In the genomic region with DNA sequence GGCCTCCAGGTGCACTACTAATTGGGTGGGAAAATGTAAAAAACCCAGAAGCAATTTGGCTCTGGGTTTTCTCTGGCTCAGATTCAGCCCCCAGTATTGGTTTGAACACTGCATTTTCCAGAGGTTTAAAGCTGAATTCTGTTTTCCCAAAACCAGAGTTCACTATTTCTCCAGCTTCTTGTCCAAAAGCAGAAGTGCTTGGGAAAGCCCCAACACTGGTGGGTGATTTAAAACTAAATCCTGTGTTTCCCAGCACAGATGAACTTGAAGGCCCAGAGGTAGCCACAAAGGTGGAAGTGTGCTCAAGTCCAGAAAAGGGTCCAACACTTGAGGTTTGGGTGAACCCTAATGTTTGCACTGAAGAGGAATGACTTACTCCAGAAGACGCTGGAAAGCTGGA, we compare ENCODE assay signal across 11 cellular contexts. TPM values are rescaled to one million over a fixed set of nuclear protein-coding genes. Genes with fewer than 3 reads are reported as not detected.
A peak's percentile ranks its signal among the peaks of the same experiment; 100 is the strongest.
DNase-seq lines count a peak whose midpoint lies in the region; ATAC-seq, FAIRE-seq and TF ChIP-seq lines count a peak whose summit lies in the region.
"Had no signal": no experiment of that assay in that cellular context is flagged by ENCODE, and none has a peak within 500 bp of the region (broad histone marks: within the 10 kb centered on the region; RNA-seq: fewer than 3 reads in every experiment).

No MANE protein-coding gene starts in this region.

- H2AFZ ChIP-seq in H9 (ENCODE audit: low read length): no peak overlapping the region

- no peak overlapping the region for H2BK5ac ChIP-seq in H9 (ENCODE audit: insufficient read length, low read length)
- H2BK5ac ChIP-seq in mesendoderm (ENCODE audit: low read length): no peak overlapping the region

- no peak overlapping the region for H2BK20ac ChIP-seq in H9 (ENCODE audit: low read depth, low read length, poor library complexity, severe bottlenecking)

- H3K27ac ChIP-seq in A549: peak overlapping the region in 1 of 2 experiments; percentile 99; a peak in 4 of 6 replicates
- no peak overlapping the region for H3K27ac ChIP-seq in H9 (ENCODE audit: insufficient read length, low read depth, low read length)
- H3K27ac ChIP-seq in mesendoderm (ENCODE audit: low read depth, low read length): no peak overlapping the region

- H3K79me1 ChIP-seq in H9 (ENCODE audit: insufficient read depth, low read depth, low read length, poor library complexity, severe bottlenecking) (peaks cover 15% of the 10 kb centered on the region), mesendoderm (ENCODE audit: low read length) (peaks cover 6% of the 10 kb centered on the region)

- H4K8ac ChIP-seq in H9 (replicated peaks; ENCODE audit: insufficient read length, low read depth, low read length) (no peak overlapping the region), mesendoderm (ENCODE audit: low read depth, low read length) (peak overlapping the region; percentile 42)

- peaks cover 5% of the 10 kb centered on the region for H3K23me2 ChIP-seq in H9 (ENCODE audit: insufficient read length, low read depth, low read length, poor library complexity, severe bottlenecking)

- CTCF ChIA-PET in A549 (lab: Yijun Ruan, JAX): interaction anchor here (1.4 to 1.5 kb wide), 2 partner anchors 17 to 141 kb away, joined by 5 to 6 read pairs; no protein-coding TSS in a partner anchor

- H3T11ph ChIP-seq in H9 (ENCODE audit: low read length): no peak overlapping the region

- TF ChIP-seq POLR2A in A549 (IDR thresholded peaks at IDR 0.05; ENCODE audit: low read length): no peak

- H3K4me3 Mint-ChIP-seq in H9: peak overlapping the region; percentile 86 to 92

- H3K23ac ChIP-seq in H9 (ENCODE audit: insufficient read length, low read depth, low read length) (no peak overlapping the region), mesendoderm (ENCODE audit: low read length) (no peak overlapping the region)

- no peak for FAIRE-seq in A549 (lab: Jason Lieb, UNC)
- FAIRE-seq: G401.6 had no signal

- no peak for TF ChIP-seq RAD21 in A549 (conservative IDR thresholded peaks at IDR 0.05 in 1 of 2, IDR thresholded peaks at IDR 0.05 in 1 of 2)

- H2BK120ac ChIP-seq in H9 (ENCODE audit: low read depth, low read length, poor library complexity, severe bottlenecking) (no peak overlapping the region), mesendoderm (ENCODE audit: low read depth, low read length) (no peak overlapping the region)

- no peak overlapping the region for H3K9ac ChIP-seq in H9 (ENCODE audit: extremely low read depth, insufficient read length, low read length)
- peak overlapping the region; percentile 96 for H3K9ac ChIP-seq in adipocyte (ENCODE audit: low read length)
- peak overlapping the region; percentile 96 for H3K9ac ChIP-seq in mesendoderm (ENCODE audit: low read length)

- H3K18ac ChIP-seq in H9 (ENCODE audit: insufficient read length, low read depth, low read length) (no peak overlapping the region), mesendoderm (ENCODE audit: low read length) (no peak overlapping the region)

- no peaks in the 10 kb centered on the region for H3K9me3 ChIP-seq in A549
- no peaks in the 10 kb centered on the region for H3K9me3 ChIP-seq in H9 (ENCODE audit: control insufficient read depth, low read depth, low read length)
- no peaks in the 10 kb centered on the region for H3K9me3 ChIP-seq in adipocyte (ENCODE audit: control insufficient read depth, low read length)

- peak overlapping the region in 1 of 3 experiments; percentile 77; a peak in 1 of 7 replicates for H3K27ac Mint-ChIP-seq in H9

- peak overlapping the region; percentile 98 for H3K4me3 ChIP-seq in A549
- peak overlapping the region; percentile 99 for H3K4me3 ChIP-seq in adipocyte (ENCODE audit: low read length)
- H3K4me3 ChIP-seq in mesendoderm (ENCODE audit: low read length): no peak overlapping the region

- H4K5ac ChIP-seq in H9 (ENCODE audit: insufficient read length, low read depth, low read length): no peak overlapping the region
- no peak overlapping the region for H4K5ac ChIP-seq in mesendoderm (ENCODE audit: low read length)

- H3K4me2 ChIP-seq in A549: peak overlapping the region; percentile 87
- H3K4me2 ChIP-seq in H9 (ENCODE audit: insufficient read depth, insufficient read length, low read length): peak overlapping the region; percentile 64
- H3K4me2 ChIP-seq in mesendoderm (ENCODE audit: low read length): peak overlapping the region; percentile 12

- TF ChIP-seq EP300 in A549 (IDR thresholded peaks at IDR 0.05): no peak

- no peak for TF ChIP-seq CTCF in A549 (IDR thresholded peaks at IDR 0.05)
- no peak for TF ChIP-seq CTCF in H9 (conservative IDR thresholded peaks at IDR 0.05)

- H4K91ac ChIP-seq in H9 (ENCODE audit: insufficient read length, low read depth, low read length): no peak overlapping the region

- H4K20me1 ChIP-seq in H9 (ENCODE audit: control insufficient read depth, insufficient read depth, insufficient read length): no peaks in the 10 kb centered on the region

- H2AK5ac ChIP-seq in H9 (ENCODE audit: insufficient read length, low read length) (no peak overlapping the region), mesendoderm (ENCODE audit: low read length) (no peak overlapping the region)

- H2BK12ac ChIP-seq in H9 (ENCODE audit: insufficient read length, low read depth, low read length): no peak overlapping the region

- H3K4me1 Mint-ChIP-seq in H9: peaks cover 39 to 47% of the 10 kb centered on the region in 2 experiments

- DNase-seq in A549 (ENCODE audit: low read depth in 1 of 2, low spot score in 1 of 2) (no peak), H9 (no peak), adipocyte (ENCODE audit: low read depth) (no peak), mesendoderm (no peak), NK-92 (lab: John Stamatoyannopoulos, UW; ENCODE audit: unreplicated experiment) (no peak), foreskin melanocyte (no peak), posterior cingulate gyrus (no peak)
- DNase-seq: activated naive CD4-positive, alpha-beta T cell; occipital lobe had no signal

- H3K4ac ChIP-seq in H9 (ENCODE audit: low read depth, low read length) (no peak overlapping the region), mesendoderm (ENCODE audit: low read depth, low read length) (no peak overlapping the region)

- H3K4me1 ChIP-seq in A549: peaks cover 25% of the 10 kb centered on the region
- peaks cover 4% of the 10 kb centered on the region; the same call in 1 of the 2 replicates for H3K4me1 ChIP-seq in H9 (ENCODE audit: insufficient read depth, low read length)
- H3K4me1 ChIP-seq in adipocyte (ENCODE audit: control insufficient read depth, insufficient read depth, low read length): peaks cover 43% of the 10 kb centered on the region
- peaks cover 6% of the 10 kb centered on the region for H3K4me1 ChIP-seq in mesendoderm (ENCODE audit: control insufficient read depth, low read depth, low read length)

- POLR2A ChIA-PET in A549 (lab: Yijun Ruan, JAX): no interaction called here

- ATAC-seq in A549 (no peak), GM18867 (IDR thresholded peaks at IDR 0.05; ENCODE audit: unreplicated experiment) (no peak)

- H3K9me3 Mint-ChIP-seq in H9: no peaks in the 10 kb centered on the region; a peak in 1 of 5 replicates

- H2BK15ac ChIP-seq in H9 (ENCODE audit: low read depth, low read length) (no peak overlapping the region), mesendoderm (replicated peaks; ENCODE audit: low read depth) (no peak overlapping the region)

- H3K27me3 Mint-ChIP-seq in H9 (ENCODE audit: low read depth): no peaks in the 10 kb centered on the region

- H3K14ac ChIP-seq in H9 (ENCODE audit: insufficient read depth, low read length): no peak overlapping the region

- intact Hi-C loops in posterior cingulate gyrus (cut with DNase I): loop anchor here (5.0 kb wide), 2 partner anchors 142 to 173 kb away; a partner anchor contains a TSS

- H3K79me2 ChIP-seq in H9 (ENCODE audit: insufficient read depth, low read length) (peaks cover 21% of the 10 kb centered on the region; the same call in 1 of the 2 replicates), mesendoderm (ENCODE audit: control insufficient read depth, insufficient read depth, low read length) (peaks cover 40% of the 10 kb centered on the region)

- H3K36me3 Mint-ChIP-seq in H9 (ENCODE audit: insufficient read depth in 1 of 3, low read depth in 3 of 3): peaks cover 28 to 51% (median 46%) of the 10 kb centered on the region in 3 experiments

- H3K27me3 ChIP-seq in H9 (ENCODE audit: insufficient read depth, low read length): no peaks in the 10 kb centered on the region
- no peaks in the 10 kb centered on the region for H3K27me3 ChIP-seq in adipocyte (replicated peaks; ENCODE audit: control insufficient read depth, insufficient read depth, low read length)
- H3K27me3 ChIP-seq in mesendoderm (ENCODE audit: insufficient read depth, low read length, poor library complexity): no peaks in the 10 kb centered on the region

- H3K36me3 ChIP-seq in adipocyte (ENCODE audit: control insufficient read depth, insufficient read depth, low read length, severe bottlenecking): peaks cover 39% of the 10 kb centered on the region
- H3K36me3 ChIP-seq in mesendoderm (ENCODE audit: control insufficient read depth, insufficient read depth, low read length): peaks cover 2% of the 10 kb centered on the region

- WGBS in A549 (ENCODE audit: missing lambda C conversion rate): 89% methylated on average over 1 of the region's 1 CpG
- no CpG with 5 or more reads among the region's 1 CpG for WGBS in H9 (ENCODE audit: extremely low coverage, insufficient read length, low lambda C conversion rate)
- WGBS in mesendoderm (ENCODE audit: extremely low coverage, insufficient coverage, low lambda C conversion rate): no CpG with 5 or more reads among the region's 1 CpG

- H3K56ac ChIP-seq in H9 (ENCODE audit: insufficient read length, low read depth, low read length) (no peak overlapping the region), mesendoderm (ENCODE audit: low read length) (no peak overlapping the region)

RNA-seq across cellular contexts. Expression of a gene that starts 0.7 kb away (rescaled TPM):
- 43.6 and 45.3 TPM in 2 replicates for polyA plus RNA-seq in A549 (2011; rRNA removed)
- 25.1 and 29.8 TPM in 2 replicates for polyA plus RNA-seq in A549 (2012; cell fraction: cytosol; rRNA removed)
- polyA plus RNA-seq in A549 (2012; cell fraction: nucleus; rRNA removed): 81.2 and 99.4 TPM in 2 replicates
- 38.2 to 42.9 TPM (median 41.2 TPM) in 3 replicates for polyA plus RNA-seq in A549 (2017; fragmentation: RNase III; extraction: RNeasy Plus Mini Kit Qiagen cat#74134 plus additional on column Dnase treatment)
- 45.1 and 69.0 TPM in 2 replicates for polyA minus RNA-seq in A549 (2011; rRNA and poly(A)+ RNA removed)
- 113 and 124 TPM in 2 replicates for total RNA-seq in H9 (2021)
- polyA plus RNA-seq in mesendoderm (2013, experiment 1 of 2): 47.2 TPM
- 48.1 TPM for polyA plus RNA-seq in mesendoderm (2013, experiment 2 of 2)

RNA-seq across cellular contexts. Expression of a gene that starts 1.4 kb away (rescaled TPM):
- polyA plus RNA-seq in A549 (2011; rRNA removed): 36.6 and 45.4 TPM in 2 replicates
- polyA plus RNA-seq in A549 (2012; cell fraction: cytosol; rRNA removed): 26.8 and 28.8 TPM in 2 replicates
- polyA plus RNA-seq in A549 (2012; cell fraction: nucleus; rRNA removed): 9.4 and 16.1 TPM in 2 replicates
- polyA plus RNA-seq in A549 (2017; fragmentation: RNase III; extraction: RNeasy Plus Mini Kit Qiagen cat#74134 plus additional on column Dnase treatment): 31.8 to 33.7 TPM (median 32.4 TPM) in 3 replicates
- 10.0 and 10.5 TPM in 2 replicates for polyA minus RNA-seq in A549 (2011; rRNA and poly(A)+ RNA removed)
- 26.2 and 26.5 TPM in 2 replicates for total RNA-seq in H9 (2021)
- polyA plus RNA-seq in mesendoderm (2013, experiment 1 of 2): 16.0 TPM
- 16.8 TPM for polyA plus RNA-seq in mesendoderm (2013, experiment 2 of 2)

RNA-seq across cellular contexts. Expression of a gene that starts 38.9 kb away (rescaled TPM):
- polyA plus RNA-seq in A549 (2011; rRNA removed): 3.2 TPM in 2 replicates
- polyA plus RNA-seq in A549 (2012; cell fraction: cytosol; rRNA removed): 9.2 and 10.8 TPM in 2 replicates
- polyA plus RNA-seq in A549 (2012; cell fraction: nucleus; rRNA removed): 44.4 and 52.1 TPM in 2 replicates
- 7.4 to 8.7 TPM (median 8.5 TPM) in 3 replicates for polyA plus RNA-seq in A549 (2017; fragmentation: RNase III; extraction: RNeasy Plus Mini Kit Qiagen cat#74134 plus additional on column Dnase treatment)
- polyA minus RNA-seq in A549 (2011; rRNA and poly(A)+ RNA removed): 5.6 and 6.8 TPM in 2 replicates
- total RNA-seq in H9 (2021): 17.2 and 19.1 TPM in 2 replicates
- polyA plus RNA-seq in mesendoderm (2013, experiment 1 of 2): 7.3 TPM
- polyA plus RNA-seq in mesendoderm (2013, experiment 2 of 2): 7.5 TPM

RNA-seq across cellular contexts. Expression of a gene that starts 39.2 kb away (rescaled TPM):
- polyA plus RNA-seq in A549 (2011; rRNA removed) (11.1 and 11.5 TPM in 2 replicates), A549 (2017; fragmentation: RNase III; extraction: RNeasy Plus Mini Kit Qiagen cat#74134 plus additional on column Dnase treatment) (13.3 to 15.5 TPM (median 14.6 TPM) in 3 replicates)
- 12.0 and 16.7 TPM in 2 replicates for polyA plus RNA-seq in A549 (2012; cell fraction: cytosol; rRNA removed)
- 49.5 and 57.4 TPM in 2 replicates for polyA plus RNA-seq in A549 (2012; cell fraction: nucleus; rRNA removed)
- 13.9 and 21.1 TPM in 2 replicates for polyA minus RNA-seq in A549 (2011; rRNA and poly(A)+ RNA removed)
- total RNA-seq in H9 (2021): 39.6 and 40.6 TPM in 2 replicates
- polyA plus RNA-seq in mesendoderm (2013, experiment 1 of 2): 13.6 TPM
- polyA plus RNA-seq in mesendoderm (2013, experiment 2 of 2): 12.3 TPM

RNA-seq across cellular contexts. Expression of a gene that starts 56.1 kb away (rescaled TPM):
- polyA plus RNA-seq in A549 (2011; rRNA removed) (9.5 and 13.2 TPM in 2 replicates), A549 (2017; fragmentation: RNase III; extraction: RNeasy Plus Mini Kit Qiagen cat#74134 plus additional on column Dnase treatment) (13.1 to 22.0 TPM (median 19.7 TPM) in 3 replicates)
- polyA plus RNA-seq in A549 (2012; cell fraction: cytosol; rRNA removed): 14.9 and 20.4 TPM in 2 replicates
- 61.9 and 62.9 TPM in 2 replicates for polyA plus RNA-seq in A549 (2012; cell fraction: nucleus; rRNA removed)
- 14.6 and 15.3 TPM in 2 replicates for polyA minus RNA-seq in A549 (2011; rRNA and poly(A)+ RNA removed)
- 68.7 and 69.2 TPM in 2 replicates for total RNA-seq in H9 (2021)
- 61.8 TPM for polyA plus RNA-seq in mesendoderm (2013, experiment 1 of 2)
- 61.9 TPM for polyA plus RNA-seq in mesendoderm (2013, experiment 2 of 2)

Comparison
In these comparisons a context has a peak if more than half of its experiments do, and no peak if none do; other contexts are left out.
1. H3K4me2 ChIP-seq: peak in every context shown above with its lines; median percentile 87 in A549; 64 in H9; 12 in mesendoderm.